ENCODE assay signal across 13 cellular contexts in the genomic region with DNA sequence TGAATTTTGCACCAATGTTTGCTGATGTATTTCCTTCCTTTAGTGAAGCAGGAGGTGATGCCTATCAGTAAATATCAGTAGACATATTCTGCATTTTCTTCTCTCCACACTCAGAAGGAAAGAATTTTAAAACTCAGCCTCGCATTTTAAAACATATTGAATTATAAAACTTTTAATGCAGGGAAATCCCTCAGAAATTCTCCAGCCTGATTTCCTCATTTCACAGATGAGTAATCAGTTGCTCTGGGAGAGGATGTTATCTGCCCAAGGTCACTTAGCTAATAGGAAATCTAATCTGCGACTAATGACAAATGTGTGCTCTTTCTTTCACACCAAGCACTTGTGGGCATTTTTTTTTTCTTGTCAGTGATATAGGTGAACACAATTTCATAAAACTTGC.
"Had no signal": no experiment of that assay in that cellular context is flagged by ENCODE, and none has a peak within 500 bp of the region (broad histone marks: within the 10 kb centered on the region; RNA-seq: fewer than 3 reads in every experiment).

No MANE protein-coding gene starts in this region.

- H3K36me3 ChIP-seq: breast epithelium, pancreas had no signal

- H3K4me3 ChIP-seq: breast epithelium, pancreas, testis had no signal

- H3K4me1 ChIP-seq: breast epithelium, pancreas, testis had no signal

- H3K27me3 ChIP-seq: breast epithelium, pancreas, testis had no signal

- ATAC-seq: left lobe of liver; stimulated activated naive CD8-positive, alpha-beta T cell treated with anti-CD3 and anti-CD28 coated beads, Interleukin-15, amount 100 ng/mL, for 72 hours had no signal

- H3K27ac ChIP-seq: breast epithelium, pancreas, testis, VCaP had no signal

- DNase-seq: activated CD4-positive, alpha-beta memory T cell treated with anti-CD3 and anti-CD28 coated beads for 36 hours; activated gamma-delta T cell; activated T-cell treated with anti-CD3 and anti-CD28 coated beads, Interleukin-2, amount 50 U/mL, for 48 hours; anterior cingulate cortex; hypothalamus; pancreas; stimulated activated CD4-positive, alpha-beta T cell treated with anti-CD3 and anti-CD28 coated beads, Interleukin-4, amount 100 ng/mL, for 4 hours; stimulated activated naive CD8-positive, alpha-beta T cell treated with anti-CD3 and anti-CD28 coated beads, Interleukin-15, amount 100 ng/mL, for 72 hours; T-helper 1 cell; testis had no signal

- H3K9me3 ChIP-seq: breast epithelium, pancreas, testis had no signal
